14 cellular contexts compared by ENCODE assay signal in the genomic region with DNA sequence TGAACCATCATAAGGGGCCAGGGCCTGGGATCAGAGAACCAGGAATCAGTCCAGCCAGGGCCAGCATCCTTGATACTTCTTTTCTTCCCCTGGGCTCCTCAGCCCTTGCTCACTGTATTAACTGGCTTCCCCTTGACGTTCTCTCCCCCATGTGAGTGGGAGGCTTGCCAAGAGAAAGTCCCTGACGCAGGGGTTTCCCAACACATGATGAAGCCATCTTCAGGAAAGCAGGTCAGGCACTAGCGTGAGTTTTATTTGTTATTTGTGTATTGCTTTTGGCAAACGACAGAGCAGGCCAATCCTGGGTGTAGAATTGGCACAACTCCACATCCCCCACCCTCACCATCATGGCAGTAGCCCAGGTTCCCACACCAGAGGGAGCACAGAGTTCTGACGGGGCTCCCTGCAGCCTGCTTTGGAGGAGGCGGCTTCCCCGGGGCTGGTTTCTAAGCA.
DNase-seq lines count a peak whose midpoint lies in the region; ATAC-seq and TF ChIP-seq lines count a peak whose summit lies in the region.
"Had no signal": no experiment of that assay in that cellular context is flagged by ENCODE, and none has a peak within 500 bp of the region (broad histone marks: within the 10 kb centered on the region; RNA-seq: fewer than 3 reads in every experiment).

No MANE protein-coding gene starts in this region.

- H3K9me3 ChIP-seq in MG63 (no peaks in the 10 kb centered on the region), osteoblast (ENCODE audit: low read depth, low read length) (no peaks in the 10 kb centered on the region)

- DNase-seq in COR-L47 (lab: John Stamatoyannopoulos, UW), result peak; percentile 79
- DNase-seq in MG63, result peak; percentile 34
- DNase-seq in epithelial cell of esophagus (ENCODE audit: low read depth), result peak; percentile 51
- DNase-seq in osteoblast (ENCODE audit: insufficient read length, low spot score, missing footprints), result peak; percentile 46
- no peak for DNase-seq in effector CD4-positive, alpha-beta T cell
- DNase-seq: CD4-positive, CD25-positive, alpha-beta regulatory T cell; NCI-H1436 treated with DMSO at 0.1 percent for 48 hours; stimulated activated CD4-positive, alpha-beta T cell treated with anti-CD3 and anti-CD28 coated beads, Interleukin-15, amount 100 ng/mL, for 24 hours; stimulated activated naive B cell treated with anti-CD40 and anti-IgM and Interleukin-4, amounts not matched to agents 10 μg/mL and 1 μg/mL and 100 μg/mL, for 72 hours; T1000 had no signal

- TF ChIP-seq CTCF in epithelial cell of esophagus (IDR thresholded peaks at IDR 0.05; ENCODE audit: insufficient read depth, low read depth, low read length, missing control alignments) (no peak), osteoblast (IDR thresholded peaks at IDR 0.05; ENCODE audit: extremely low read depth, low read depth, low read length) (no peak)

- H2AFZ ChIP-seq in osteoblast (ENCODE audit: low read length), result no peak overlapping the region

- no peak overlapping the region for H3K27ac ChIP-seq in osteoblast (ENCODE audit: low read depth, low read length)
- H3K27ac ChIP-seq: cardiac muscle cell had no signal

- no peaks in the 10 kb centered on the region for H3K4me1 ChIP-seq in osteoblast (ENCODE audit: insufficient read depth, low read length)

- ATAC-seq in HG03378 (IDR thresholded peaks at IDR 0.05; ENCODE audit: unreplicated experiment) (no peak), GM18907 (IDR thresholded peaks at IDR 0.05; ENCODE audit: unreplicated experiment) (no peak), GM18517 (IDR thresholded peaks at IDR 0.05; ENCODE audit: unreplicated experiment) (no peak)

- H3K36me3 ChIP-seq in MG63 (no peaks in the 10 kb centered on the region), osteoblast (ENCODE audit: insufficient read depth, low read length) (no peaks in the 10 kb centered on the region)
- H3K36me3 ChIP-seq: cardiac muscle cell had no signal

- H3K4me2 ChIP-seq in osteoblast (ENCODE audit: insufficient read depth, low read length), result no peak overlapping the region

- H3K4me3 ChIP-seq in MG63 (no peak overlapping the region), epithelial cell of esophagus (ENCODE audit: low read length) (no peak overlapping the region), osteoblast (ENCODE audit: insufficient read depth, low read length) (no peak overlapping the region)
- H3K4me3 ChIP-seq: cardiac muscle cell had no signal

- H3K79me2 ChIP-seq in osteoblast (ENCODE audit: insufficient read depth, low read length), result no peaks in the 10 kb centered on the region

- H3K27me3 ChIP-seq in MG63 (no peaks in the 10 kb centered on the region), osteoblast (ENCODE audit: insufficient read depth, low read length) (peaks cover 13% of the 10 kb centered on the region)
- H3K27me3 ChIP-seq: cardiac muscle cell had no signal

- no peaks in the 10 kb centered on the region for H4K20me1 ChIP-seq in osteoblast (ENCODE audit: insufficient read depth, low read length)
